2 cellular contexts compared by ENCODE assay signal in genomic region chr19:1691589-1692290, GRCh38.
TF ChIP-seq lines count a peak whose summit lies in the region.

No MANE protein-coding gene starts in this region.

TF ChIP-seq in SK-N-SH, 30 proteins besides CTCF, POLR2A, EP300 and RAD21 (continued from another document):
- TF ChIP-seq USF2 (IDR thresholded peaks at IDR 0.05; ENCODE audit: borderline replicate concordance, low read depth, low read length) (no peak), MEF2A (IDR thresholded peaks at IDR 0.05; ENCODE audit: borderline replicate concordance, low read depth) (no peak), MXI1 (IDR thresholded peaks at IDR 0.05; ENCODE audit: low read depth, low read length) (no peak), IRF3 (IDR thresholded peaks at IDR 0.05; ENCODE audit: low read depth, low read length) (no peak), POLR2AphosphoS5 (IDR thresholded peaks at IDR 0.05; ENCODE audit: low read depth, low read length) (no peak), GABPA (IDR thresholded peaks at IDR 0.05; ENCODE audit: low read depth) (no peak), RXRA (IDR thresholded peaks at IDR 0.05; ENCODE audit: borderline replicate concordance, low read depth) (no peak), CHD2 (IDR thresholded peaks at IDR 0.05; ENCODE audit: low read length, partially characterized antibody) (no peak), FOXJ3 (CRISPR knock-in tag; IDR thresholded peaks at IDR 0.05) (no peak), USF1 (IDR thresholded peaks at IDR 0.05; ENCODE audit: borderline replicate concordance, low read depth) (no peak), PBX3 (IDR thresholded peaks at IDR 0.05) (no peak), ELF1 (IDR thresholded peaks at IDR 0.05) (no peak), REST (IDR thresholded peaks at IDR 0.05; ENCODE audit: low read depth, low read length) (no peak), FOXM1 (IDR thresholded peaks at IDR 0.05; ENCODE audit: low read depth) (no peak), EZH2phosphoT487 (IDR thresholded peaks at IDR 0.05; ENCODE audit: borderline replicate concordance, low read depth) (no peak), RCOR1 (IDR thresholded peaks at IDR 0.05; ENCODE audit: low read length) (no peak)

TF ChIP-seq in SK-N-SH treated with all-trans-retinoic acid at 6 μM for 48 hours, 23 proteins besides CTCF, POLR2A, EP300 and RAD21 (continued from another document):
- TF ChIP-seq CSRNP3 (CRISPR knock-in tag; IDR thresholded peaks at IDR 0.05) (no peak), RARB (CRISPR knock-in tag; IDR thresholded peaks at IDR 0.05) (no peak), TCF4 (CRISPR knock-in tag; IDR thresholded peaks at IDR 0.05; ENCODE audit: borderline replicate concordance) (no peak), TOX (CRISPR knock-in tag; IDR thresholded peaks at IDR 0.05; ENCODE audit: borderline replicate concordance) (no peak), ZNF8 (CRISPR knock-in tag; IDR thresholded peaks at IDR 0.05) (no peak), ZNF70 (CRISPR knock-in tag; IDR thresholded peaks at IDR 0.05) (no peak), SNAI2 (CRISPR knock-in tag; IDR thresholded peaks at IDR 0.05) (no peak), BACH2 (CRISPR knock-in tag; IDR thresholded peaks at IDR 0.05; ENCODE audit: borderline replicate concordance) (no peak), ESRRG (CRISPR knock-in tag; IDR thresholded peaks at IDR 0.05) (no peak), PPARA (CRISPR knock-in tag; IDR thresholded peaks at IDR 0.05; ENCODE audit: borderline replicate concordance) (no peak), TSHZ2 (CRISPR knock-in tag; IDR thresholded peaks at IDR 0.05) (no peak)
